In the genomic region with DNA sequence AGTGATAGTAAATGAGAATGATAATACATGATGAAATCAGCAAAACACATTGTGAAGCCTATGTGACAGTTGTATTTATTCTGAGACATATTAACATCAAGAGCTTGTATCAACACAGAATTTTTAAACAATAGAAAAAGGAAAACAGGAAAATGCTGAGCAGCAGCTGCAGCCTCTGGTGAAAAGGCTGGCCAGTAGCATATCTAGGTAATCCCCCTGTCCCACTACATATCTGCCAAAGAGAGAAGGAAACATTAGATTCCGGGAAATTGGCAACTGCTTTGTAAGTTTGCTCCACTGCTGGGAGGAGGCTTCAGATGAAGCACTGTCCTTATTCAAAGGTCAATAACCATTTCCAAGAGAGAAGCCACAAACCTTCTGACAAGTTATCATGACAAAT, we compare ENCODE assay signal across 23 cellular contexts.
"Had no signal": no experiment of that assay in that cellular context is flagged by ENCODE, and none has a peak within 500 bp of the region (broad histone marks: within the 10 kb centered on the region; RNA-seq: fewer than 3 reads in every experiment).

No MANE protein-coding gene starts in this region.

- DNase-seq: cortex of kidney; effector CD8-positive, alpha-beta T cell; endodermal cell; erythroblast; esophagus squamous epithelium; foreskin melanocyte; hypothalamus; immature natural killer cell; islet precursor cell; kidney glomerular epithelial cell; left colon; left ventricle myocardium superior; lower lobe of right lung; naive B cell; pancreas; right lobe of liver; small intestine; stimulated activated CD4-positive, alpha-beta T cell treated with anti-CD3 and anti-CD28 coated beads, Interleukin-15, amount 100 ng/mL, for 24 hours; stimulated activated CD4-positive, alpha-beta T cell treated with anti-CD3 and anti-CD28 coated beads, Interleukin-4, amount 100 ng/mL, for 24 hours; stimulated activated naive CD4-positive, alpha-beta T cell treated with Interleukin-2 at 50 U/mL for 16 hours; stomach; thyroid gland; trophoblast cell had no signal
